ENCODE assay signal across 19 cellular contexts in genomic region chr11:45684440-45684839, GRCh38. TPM values are rescaled to one million over a fixed set of nuclear protein-coding genes. Genes with fewer than 3 reads are reported as not detected.
DNase-seq lines count a peak whose midpoint lies in the region; ATAC-seq and TF ChIP-seq lines count a peak whose summit lies in the region.
"Had no signal": no experiment of that assay in that cellular context is flagged by ENCODE, and none has a peak within 500 bp of the region (broad histone marks: within the 10 kb centered on the region; RNA-seq: fewer than 3 reads in every experiment).

No MANE protein-coding gene starts in this region.

- H3K4me3 ChIP-seq in DND-41 (ENCODE audit: low read depth in 1 of 2, low read length in 2 of 2): no peak overlapping the region
- no peak overlapping the region for H3K4me3 ChIP-seq in neural progenitor cell
- H3K4me3 ChIP-seq in coronary artery: no peak overlapping the region
- H3K4me3 ChIP-seq: BLaER1 treated with 17β-estradiol and CSF1 and Interleukin-3, amounts not matched to agents 10 nM and 100 nM; GM12878; GM23248 had no signal

- DNase-seq in DND-41: no peak
- peak; percentile 32 for DNase-seq in iPS-NIHi11 (ENCODE audit: low spot score)
- no peak for DNase-seq in neural progenitor cell (ENCODE audit: low spot score)
- no peak for DNase-seq in coronary artery (ENCODE audit: low spot score)
- no peak for DNase-seq in NCI-H2227 treated with DMSO at 0.1 percent for 48 hours (lab: John Stamatoyannopoulos, UW)
- no peak for DNase-seq in NCI-H187 treated with DMSO at 0.1 percent for 48 hours (lab: John Stamatoyannopoulos, UW)
- DNase-seq: Calu3; CD8-positive, alpha-beta T cell; DMS79 treated with DMSO at 0.1 percent for 48 hours; EL; GM23248; H9; IMR-90 had no signal

- no peak for TF ChIP-seq CTCF in DND-41 (IDR thresholded peaks at IDR 0.05; ENCODE audit: borderline replicate concordance, extremely low read depth, low read length, poor library complexity, severe bottlenecking)
- TF ChIP-seq CTCF in neural progenitor cell (IDR thresholded peaks at IDR 0.05): no peak
- no peak for TF ChIP-seq CTCF in coronary artery (IDR thresholded peaks at IDR 0.05)

- peaks cover 12% of the 10 kb centered on the region for H3F3A ChIP-seq in neural progenitor cell (ENCODE audit: low read depth)

- H3K9ac ChIP-seq in DND-41 (ENCODE audit: low read depth, low read length): 0 out of 2 replicates have a peak overlapping the region, but pooled peaks have one; percentile 22
- H3K9ac ChIP-seq in neural progenitor cell: no peak overlapping the region
- H3K9ac ChIP-seq: BLaER1 treated with 17β-estradiol and CSF1 and Interleukin-3, amounts not matched to agents 10 nM and 100 nM; GM23248 had no signal

- H3K27ac ChIP-seq in DND-41 (ENCODE audit: low read length) (peak overlapping the region; percentile 67), KOPT-K1 (ENCODE audit: low read depth, low read length, poor library complexity, severe bottlenecking) (peak overlapping the region; percentile 57), neural progenitor cell (no peak overlapping the region), coronary artery (no peak overlapping the region)
- H3K27ac ChIP-seq: BLaER1 treated with 17β-estradiol and CSF1 and Interleukin-3, amounts not matched to agents 10 nM and 100 nM; GM23248 had no signal

- H3K9me3 Mint-ChIP-seq in neural progenitor cell: no peaks in the 10 kb centered on the region
- H3K9me3 Mint-ChIP-seq: CD8-positive, alpha-beta T cell; H9 had no signal

- H3K27me3 Mint-ChIP-seq in neural progenitor cell (ENCODE audit: insufficient read depth, low read depth): peaks cover 9% of the 10 kb centered on the region

- H3K79me2 ChIP-seq in DND-41 (ENCODE audit: insufficient read depth, low read length): no peaks in the 10 kb centered on the region
- H3K79me2 ChIP-seq in neural progenitor cell (ENCODE audit: low read depth): no peaks in the 10 kb centered on the region

- peaks cover 29% of the 10 kb centered on the region for H3K4me1 Mint-ChIP-seq in neural progenitor cell
- H3K4me1 Mint-ChIP-seq: B cell had no signal

- H3K9me3 ChIP-seq in DND-41 (ENCODE audit: insufficient read depth, low read length, severe bottlenecking): no peaks in the 10 kb centered on the region
- H3K9me3 ChIP-seq in KOPT-K1 (ENCODE audit: insufficient read depth, low read length, poor library complexity, severe bottlenecking): no peaks in the 10 kb centered on the region
- no peaks in the 10 kb centered on the region for H3K9me3 ChIP-seq in neural progenitor cell (ENCODE audit: low read depth)
- H3K9me3 ChIP-seq: BLaER1 treated with 17β-estradiol and CSF1 and Interleukin-3, amounts not matched to agents 10 nM and 100 nM had no signal

- H3K4me1 ChIP-seq in DND-41 (ENCODE audit: insufficient read depth, low read length) (peaks cover 54% of the 10 kb centered on the region), neural progenitor cell (peaks cover 43% of the 10 kb centered on the region)

- no peaks in the 10 kb centered on the region for H3K36me3 Mint-ChIP-seq in neural progenitor cell
- H3K36me3 Mint-ChIP-seq: CD8-positive, alpha-beta T cell had no signal

- H2AFZ ChIP-seq in DND-41 (ENCODE audit: low read depth, low read length) (no peak overlapping the region), neural progenitor cell (replicated peaks) (no peak overlapping the region)
- H2AFZ ChIP-seq: GM23248 had no signal

- H3K36me3 ChIP-seq in DND-41 (ENCODE audit: insufficient read depth, low read length): no peaks in the 10 kb centered on the region
- no peaks in the 10 kb centered on the region for H3K36me3 ChIP-seq in KOPT-K1 (ENCODE audit: insufficient read depth, low read length)
- H3K36me3 ChIP-seq in neural progenitor cell: no peaks in the 10 kb centered on the region
- H3K36me3 ChIP-seq: BLaER1 treated with 17β-estradiol and CSF1 and Interleukin-3, amounts not matched to agents 10 nM and 100 nM had no signal

- peak overlapping the region; percentile 9 for H3K27ac Mint-ChIP-seq in neural progenitor cell
- H3K27ac Mint-ChIP-seq: B cell; CD8-positive, alpha-beta T cell; H9 had no signal

- ATAC-seq in DND-41 (ENCODE audit: insufficient read depth, low read depth): no peak
- ATAC-seq in GM21390 (IDR thresholded peaks at IDR 0.05; ENCODE audit: unreplicated experiment): no peak
- ATAC-seq: CD8-positive, alpha-beta T cell; GM12878 had no signal

- H3K4me2 ChIP-seq in DND-41 (ENCODE audit: insufficient read depth, low read length): peak overlapping the region; percentile 24; the same call in 1 of the 2 replicates
- H3K4me2 ChIP-seq in neural progenitor cell: peak overlapping the region; percentile 7
- H3K4me2 ChIP-seq: BLaER1 treated with 17β-estradiol and CSF1 and Interleukin-3, amounts not matched to agents 10 nM and 100 nM had no signal

- peaks cover 5% of the 10 kb centered on the region for H3K27me3 ChIP-seq in DND-41 (ENCODE audit: insufficient read depth, low read length, poor library complexity)
- H3K27me3 ChIP-seq in neural progenitor cell: peaks cover 9% of the 10 kb centered on the region
- H3K27me3 ChIP-seq: BLaER1 treated with 17β-estradiol and CSF1 and Interleukin-3, amounts not matched to agents 10 nM and 100 nM had no signal

- no peaks in the 10 kb centered on the region for H4K20me1 ChIP-seq in DND-41 (ENCODE audit: insufficient read depth, low read length)
- H4K20me1 ChIP-seq in neural progenitor cell (ENCODE audit: low read depth): no peaks in the 10 kb centered on the region
- H4K20me1 ChIP-seq: BLaER1 treated with 17β-estradiol and CSF1 and Interleukin-3, amounts not matched to agents 10 nM and 100 nM had no signal

- H3K4me3 Mint-ChIP-seq in neural progenitor cell: no peak overlapping the region
- H3K4me3 Mint-ChIP-seq: B cell; CD8-positive, alpha-beta T cell; H9 had no signal

RNA-seq across cellular contexts. Expression of gene CHST1, which starts 19.0 kb away (rescaled TPM):
- 0.53 TPM in 1 of 2 replicates, not detected in the other for total RNA-seq in neural progenitor cell (ENCODE audit: low replicate concordance)
- total RNA-seq: B cell; Calu3; CD8-positive, alpha-beta T cell; G401; GM12878; GM23248; IMR-90 had no signal

Comparison
In these comparisons a context has a peak if more than half of its experiments do, and no peak if none do; other contexts are left out.
1. H3K27ac ChIP-seq: peak in DND-41 (single experiment) and KOPT-K1 (single experiment); none in neural progenitor cell (single experiment) and coronary artery (0 of 2).